9 cellular contexts compared by ENCODE assay signal in the genomic region with DNA sequence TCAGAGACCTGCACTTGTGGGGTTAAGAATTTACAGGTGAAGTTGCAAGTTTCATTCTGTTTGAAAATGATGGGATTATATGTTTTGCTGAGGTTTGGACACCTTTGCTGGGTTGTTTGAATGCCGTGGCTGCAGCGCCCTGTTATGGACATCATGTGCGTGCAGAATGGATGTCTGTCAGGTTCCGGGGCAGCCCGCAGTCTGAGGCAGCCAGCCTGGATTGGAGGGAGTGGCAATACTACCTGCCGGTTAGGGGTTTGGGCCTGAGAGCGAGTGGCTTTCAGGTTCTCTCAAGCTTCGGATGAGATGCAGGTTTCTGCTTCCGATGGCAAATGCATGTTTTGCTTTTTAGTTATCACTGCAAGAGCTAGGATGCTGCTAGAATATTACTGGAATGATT. TPM values are rescaled to one million over a fixed set of nuclear protein-coding genes. Genes with fewer than 3 reads are reported as not detected.
A peak's percentile ranks its signal among the peaks of the same experiment; 100 is the strongest.
DNase-seq lines count a peak whose midpoint lies in the region; ATAC-seq and TF ChIP-seq lines count a peak whose summit lies in the region.
"Had no signal": no experiment of that assay in that cellular context is flagged by ENCODE, and none has a peak within 500 bp of the region (broad histone marks: within the 10 kb centered on the region; RNA-seq: fewer than 3 reads in every experiment).

No MANE protein-coding gene starts in this region.

- DNase-seq in GM12865 (ENCODE audit: low read depth): peak; percentile 22
- DNase-seq in WTC11 (ENCODE audit: low spot score): no peak
- DNase-seq in breast epithelium (ENCODE audit: low spot score in 2 of 2): no peak
- peak; percentile 63 for DNase-seq in stimulated activated CD4-positive, alpha-beta T cell treated with anti-CD3 and anti-CD28 coated beads, Interleukin-15, amount 100 ng/mL, for 24 hours
- DNase-seq in NCI-H1417 treated with DMSO at 0.1 percent for 48 hours (lab: John Stamatoyannopoulos, UW): no peak
- no peak for DNase-seq in sigmoid colon
- DNase-seq in left ventricle myocardium superior: no peak
- no peak for DNase-seq in NCI-H128 (lab: John Stamatoyannopoulos, UW; ENCODE audit: unreplicated experiment)
- DNase-seq: NCI-H1105 had no signal

- CTCF ChIA-PET in WTC11 (lab: Charles Lee): interaction anchor here (2.8 kb wide), 1 partner anchor 29 kb away, joined by 8 read pairs; no protein-coding TSS in a partner anchor

- no peaks in the 10 kb centered on the region for H3K27me3 Mint-ChIP-seq in WTC11 (ENCODE audit: low read depth)

- POLR2A ChIA-PET in WTC11 (lab: Charles Lee): no interaction called here

- H3K4me1 Mint-ChIP-seq in WTC11: peaks cover 23% of the 10 kb centered on the region

- peak overlapping the region; percentile 33; the same call in 1 of the 2 replicates for H3K27ac Mint-ChIP-seq in WTC11

- 40 to 42% methylated on average over 9 of the region's 9 CpGs for WGBS in sigmoid colon, 2 donors

- H3K4me1 ChIP-seq in breast epithelium: no peaks in the 10 kb centered on the region
- peaks cover 0 to 21% (median 7%) of the 10 kb centered on the region in 4 donors for H3K4me1 ChIP-seq in sigmoid colon

- H3K27ac ChIP-seq in breast epithelium: no peak overlapping the region
- no peak overlapping the region for H3K27ac ChIP-seq in sigmoid colon

- H3K36me3 ChIP-seq in breast epithelium: no peaks in the 10 kb centered on the region
- no peaks in the 10 kb centered on the region for H3K36me3 ChIP-seq in sigmoid colon

- H3K9me3 ChIP-seq in breast epithelium (no peaks in the 10 kb centered on the region), sigmoid colon (no peaks in the 10 kb centered on the region)

- TF ChIP-seq POLR2A in breast epithelium (IDR thresholded peaks at IDR 0.05) (no peak), sigmoid colon (IDR thresholded peaks at IDR 0.05) (no peak)

- no peak overlapping the region for H3K4me3 Mint-ChIP-seq in WTC11

- H3K9me3 Mint-ChIP-seq in WTC11: no peaks in the 10 kb centered on the region

- TF ChIP-seq CTCF in GM12865 (IDR thresholded peaks at IDR 0.05; ENCODE audit: insufficient read depth, low read depth, low read length, missing control alignments) (no peak), WTC11 (IDR thresholded peaks at IDR 0.05) (no peak), breast epithelium (IDR thresholded peaks at IDR 0.05) (no peak), sigmoid colon (IDR thresholded peaks at IDR 0.05) (no peak)

- H3K4me3 ChIP-seq in GM12865 (ENCODE audit: low read depth, low read length) (no peak overlapping the region), breast epithelium (peak overlapping the region in 2 of 3 donors; percentile 17 to 28), sigmoid colon (peak overlapping the region in 1 of 4 donors; percentile 1)

- no peaks in the 10 kb centered on the region for H3K36me3 Mint-ChIP-seq in WTC11

- ATAC-seq in WTC11 (no peak), left ventricle myocardium superior (no peak)

- intact Hi-C loops in breast epithelium (cut with DNase I; ENCODE audit: low total_unique reads) (no loop called here), sigmoid colon (cut with DNase I) (no loop called here), left ventricle myocardium superior (cut with micrococcal nuclease) (no loop called here)

- H3K27me3 ChIP-seq in breast epithelium: no peaks in the 10 kb centered on the region
- H3K27me3 ChIP-seq in sigmoid colon: no peaks in the 10 kb centered on the region

- no peak for TF ChIP-seq EP300 in sigmoid colon (IDR thresholded peaks at IDR 0.05)

TF ChIP-seq in WTC11, 78 proteins besides CTCF, POLR2A, EP300 and RAD21:
- TF ChIP-seq, protein P1, sequence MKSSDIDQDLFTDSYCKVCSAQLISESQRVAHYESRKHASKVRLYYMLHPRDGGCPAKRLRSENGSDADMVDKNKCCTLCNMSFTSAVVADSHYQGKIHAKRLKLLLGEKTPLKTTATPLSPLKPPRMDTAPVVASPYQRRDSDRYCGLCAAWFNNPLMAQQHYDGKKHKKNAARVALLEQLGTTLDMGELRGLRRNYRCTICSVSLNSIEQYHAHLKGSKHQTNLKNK (CRISPR knock-in tag; IDR thresholded peaks at IDR 0.05): no peak
- TF ChIP-seq GABPB1 (CRISPR knock-in tag; IDR thresholded peaks at IDR 0.05) (no peak), ESRRA (CRISPR knock-in tag; IDR thresholded peaks at IDR 0.05; ENCODE audit: borderline replicate concordance) (no peak), ZBTB21 (CRISPR knock-in tag; IDR thresholded peaks at IDR 0.05; ENCODE audit: borderline replicate concordance) (no peak), ZNF317 (CRISPR knock-in tag; IDR thresholded peaks at IDR 0.05; ENCODE audit: borderline replicate concordance, low read depth) (no peak), FOXP1 (CRISPR knock-in tag; IDR thresholded peaks at IDR 0.05; ENCODE audit: borderline replicate concordance) (no peak)

RNA-seq across cellular contexts. Expression of a gene that starts 1.1 kb away (rescaled TPM):
- total RNA-seq in WTC11 (2021) (3.3 to 4.8 TPM (median 4.4 TPM) in 3 replicates), breast epithelium (10 to 100 TPM; 18.2 to 28.8 (median 21.3) TPM), sigmoid colon (10 to 100 TPM in 1 of 4 donors, 1 to 10 TPM in 3; 4.9 to 13.0 (median 8.4) TPM), left ventricle myocardium superior (2.7 TPM)
- 10 to 100 TPM; 15.6 to 28.7 (median 18.7) TPM for polyA plus RNA-seq in sigmoid colon

Comparison
In these comparisons a context has a peak if more than half of its experiments do, and no peak if none do; other contexts are left out.
1. DNase-seq: peak in GM12865 (single experiment) and stimulated activated CD4-positive, alpha-beta T cell treated with anti-CD3 and anti-CD28 coated beads, Interleukin-15, amount 100 ng/mL, for 24 hours (single experiment); none in WTC11 (single experiment), breast epithelium (0 of 2), NCI-H1417 treated with DMSO at 0.1 percent for 48 hours (single experiment), sigmoid colon (single experiment), left ventricle myocardium superior (single experiment) and NCI-H128 (single experiment).